ENCODE assay signal across 8 cellular contexts in the genomic region with DNA sequence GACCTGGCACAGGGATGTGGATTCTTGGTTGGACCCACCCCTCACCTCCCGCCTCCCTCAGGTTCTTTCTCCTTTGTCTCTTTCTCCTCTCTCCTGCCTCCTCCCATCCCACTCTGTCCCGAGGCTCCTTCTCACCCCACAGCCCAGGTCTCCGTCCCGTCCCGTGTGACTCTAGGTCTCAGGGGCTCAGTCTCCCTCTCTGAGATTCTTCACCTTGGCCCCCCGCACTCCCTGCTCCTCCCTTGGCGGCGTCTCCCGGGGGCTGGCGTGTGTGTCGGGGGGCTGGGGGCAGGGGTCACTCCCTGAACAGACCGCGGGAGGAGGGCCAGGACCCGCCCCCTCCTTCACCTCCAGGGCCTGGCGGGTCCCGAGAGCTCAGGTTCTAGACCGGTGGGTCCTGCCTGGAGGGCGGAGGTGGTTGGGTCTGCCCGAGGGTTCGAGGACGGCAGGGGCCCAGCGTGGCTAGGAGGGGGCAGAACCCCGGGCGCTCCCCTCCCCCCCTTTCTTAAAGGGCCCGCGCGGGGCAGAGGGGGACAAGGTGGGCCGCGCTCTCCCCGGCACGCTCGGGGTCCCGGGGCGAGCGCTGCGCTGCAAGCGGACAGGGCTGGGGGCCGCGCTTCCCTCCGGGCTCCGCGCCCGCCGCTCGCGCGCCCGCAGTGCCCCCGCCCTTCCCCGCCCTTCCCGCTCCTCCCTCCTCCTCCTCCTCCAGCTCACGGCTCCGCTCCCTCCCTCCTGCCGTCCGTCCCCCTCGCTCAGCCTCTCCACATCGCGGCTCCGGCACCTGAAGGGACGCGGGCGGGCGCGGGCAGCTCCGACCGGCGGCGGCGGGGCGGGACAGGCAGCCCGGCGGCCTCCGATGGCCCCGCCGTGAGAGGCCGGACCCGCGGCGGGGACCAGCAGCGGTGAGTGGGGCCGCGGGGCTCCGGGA. TPM values are rescaled to one million over a fixed set of nuclear protein-coding genes. Genes with fewer than 3 reads are reported as not detected.
DNase-seq lines count a peak whose midpoint lies in the region; ATAC-seq and TF ChIP-seq lines count a peak whose summit lies in the region.

A gene (plus strand): TSS at position 735 of the 928 bp plus-strand sequence. CDS start 13,633 bp downstream, outside the sequence.

- no peak for TF ChIP-seq CTCF in mammary epithelial cell (conservative IDR thresholded peaks at IDR 0.05 in 1 of 2, IDR thresholded peaks at IDR 0.05 in 1 of 2; ENCODE audit: extremely low read depth in 1 of 2, insufficient read depth in 1 of 2, low read depth in 1 of 2, low read length in 2 of 2)

- intact Hi-C loops in mammary epithelial cell (cut with micrococcal nuclease), result no loop called here
- intact Hi-C loops in aorta (cut with DNase I), result no loop called here

- no peak within 1 kb of the TSS for H3K14ac ChIP-seq in mesenchymal stem cell (ENCODE audit: low read length in 2 of 2)

- H3K27ac ChIP-seq in mammary epithelial cell (ENCODE audit: insufficient read depth, low read depth, low read length) (no peak within 1 kb of the TSS), mesenchymal stem cell (ENCODE audit: low read length, poor library complexity, severe bottlenecking) (no peak within 1 kb of the TSS), aorta (ENCODE audit: low read depth in 1 of 2, low read length in 2 of 2) (no peak within 1 kb of the TSS)

- H3K4me2 ChIP-seq in mammary epithelial cell (ENCODE audit: insufficient read depth, low read depth, low read length) (peak within 1 kb of the TSS; percentile 83), mesenchymal stem cell (ENCODE audit: low read length, poor library complexity, severe bottlenecking) (peak within 1 kb of the TSS; percentile 70)

- in situ Hi-C loops in mammary epithelial cell (cut with MboI; ENCODE audit: low sequenced_read_pairs in 2 of 2), result loop anchor here (25.0 kb wide), 1 partner anchor 367 kb away; no protein-coding TSS in a partner anchor

- H2AK5ac ChIP-seq in mesenchymal stem cell (ENCODE audit: low read length, severe bottlenecking), result no peak within 1 kb of the TSS

- H2BK15ac ChIP-seq in mesenchymal stem cell (ENCODE audit: low read depth, poor library complexity, severe bottlenecking), result no peak within 1 kb of the TSS

- DNase-seq in DMS53 treated with DMSO at 0.1 percent for 48 hours (lab: John Stamatoyannopoulos, UW; ENCODE audit: unreplicated experiment), result peak; percentile 16
- peak; percentile 31 for DNase-seq in NCI-H2196 (lab: John Stamatoyannopoulos, UW; ENCODE audit: unreplicated experiment)
- peak; percentile 13 for DNase-seq in mammary epithelial cell
- no peak for DNase-seq in mesenchymal stem cell
- peak; percentile 56 to 83 for DNase-seq in aorta
- no peak for DNase-seq in NK-92 (lab: John Stamatoyannopoulos, UW; ENCODE audit: unreplicated experiment)
- DNase-seq in superior temporal gyrus (ENCODE audit: extremely low spot score), result no peak
- no peak for DNase-seq in islet precursor cell

- no peak within 1 kb of the TSS for H2BK120ac ChIP-seq in mesenchymal stem cell (ENCODE audit: low read depth, low read length)

- no peak within 1 kb of the TSS for H4K91ac ChIP-seq in mesenchymal stem cell (ENCODE audit: low read length)

- no peak within 1 kb of the TSS for H3K23ac ChIP-seq in mesenchymal stem cell (ENCODE audit: low read length in 2 of 2)

- H3K79me1 ChIP-seq in mesenchymal stem cell (replicated peaks; ENCODE audit: low read length, poor library complexity, severe bottlenecking), result no peaks in the 10 kb centered on the region

- no peak within 1 kb of the TSS for H2BK5ac ChIP-seq in mesenchymal stem cell (ENCODE audit: low read depth, low read length, poor library complexity, severe bottlenecking)

- H2AFZ ChIP-seq in mammary epithelial cell (ENCODE audit: low read depth, low read length), result peak within 1 kb of the TSS; percentile 75
- no peak within 1 kb of the TSS for H2AFZ ChIP-seq in mesenchymal stem cell (ENCODE audit: low read depth, low read length)

- peak within 1 kb of the TSS in 2 of 3 experiments; percentile 41 to 42 for H3K4me3 ChIP-seq in mammary epithelial cell (replicated peaks in 1 of 3; ENCODE audit: insufficient read depth in 1 of 3, low read depth in 2 of 3, low read length in 3 of 3)
- H3K4me3 ChIP-seq in mesenchymal stem cell (ENCODE audit: insufficient read depth in 1 of 2, low read depth in 1 of 2, low read length in 2 of 2), result peak within 1 kb of the TSS in 1 of 2 experiments; percentile 42
- H3K4me3 ChIP-seq in aorta (ENCODE audit: low read length in 2 of 2), result peak within 1 kb of the TSS; percentile 43 to 53

- H3K4me1 ChIP-seq in mammary epithelial cell (ENCODE audit: insufficient read depth, low read length), result peaks cover 3% of the 10 kb centered on the region
- H3K4me1 ChIP-seq in mesenchymal stem cell (ENCODE audit: control insufficient read depth, insufficient read depth, low read depth, low read length), result peaks cover 14% of the 10 kb centered on the region
- no peaks in the 10 kb centered on the region for H3K4me1 ChIP-seq in aorta (ENCODE audit: control insufficient read depth in 1 of 2, insufficient read depth in 2 of 2, low read length in 2 of 2)

- H3K79me2 ChIP-seq in mammary epithelial cell (ENCODE audit: insufficient read depth, low read length), result no peaks in the 10 kb centered on the region

- no peak for ATAC-seq in aorta (ENCODE audit: low FRiP score)

- CTCF ChIA-PET in mammary epithelial cell (lab: Charles Lee; ENCODE audit: low non-redundant PET), result no interaction called here

- no peaks in the 10 kb centered on the region for H4K20me1 ChIP-seq in mammary epithelial cell (ENCODE audit: insufficient read depth, low read length)

- H3K27me3 ChIP-seq in mammary epithelial cell (ENCODE audit: insufficient read depth, low read length) (peaks cover 23% of the 10 kb centered on the region), mesenchymal stem cell (ENCODE audit: control insufficient read depth in 1 of 2, insufficient read depth in 1 of 2, low read length in 2 of 2) (peaks cover 73 to 83% of the 10 kb centered on the region in 2 experiments), aorta (ENCODE audit: control insufficient read depth in 1 of 2, insufficient read depth in 2 of 2, low read length in 1 of 2) (no peaks in the 10 kb centered on the region)

- 17% methylated on average over 7 of the region's 83 CpGs for WGBS in mammary epithelial cell (ENCODE audit: low coverage, missing lambda C conversion rate)
- 4% methylated on average over 30 of the region's 83 CpGs for WGBS in mesenchymal stem cell
- WGBS in aorta, 2 donors, result 4 to 6% methylated on average over 43 to 83 of the region's 83 CpGs

- H3K4ac ChIP-seq in mesenchymal stem cell (ENCODE audit: low read depth in 1 of 2, low read length in 2 of 2), result no peak within 1 kb of the TSS

- H3K9me3 ChIP-seq in mammary epithelial cell (replicated peaks; ENCODE audit: insufficient read depth, low read length) (no peaks in the 10 kb centered on the region), mesenchymal stem cell (ENCODE audit: control insufficient read depth, low read length) (peaks cover 4% of the 10 kb centered on the region), aorta (ENCODE audit: control insufficient read depth, low read length) (no peaks in the 10 kb centered on the region)

- H2BK12ac ChIP-seq in mesenchymal stem cell (ENCODE audit: low read length in 2 of 2), result no peak within 1 kb of the TSS

- dilution Hi-C loops in mammary epithelial cell (cut with HindIII; ENCODE audit: low sequenced_read_pairs), result no loop called here

- H3K36me3 ChIP-seq in mammary epithelial cell (ENCODE audit: insufficient read depth, low read length), result no peaks in the 10 kb centered on the region
- H3K36me3 ChIP-seq in mesenchymal stem cell (ENCODE audit: control insufficient read depth in 1 of 2, insufficient read depth in 2 of 2, low read depth in 1 of 2, low read length in 2 of 2), result no peaks in the 10 kb centered on the region
- no peaks in the 10 kb centered on the region for H3K36me3 ChIP-seq in aorta (ENCODE audit: control insufficient read depth in 1 of 2, insufficient read depth in 2 of 2, low read length in 1 of 2)

- H3K9ac ChIP-seq in mammary epithelial cell (ENCODE audit: insufficient read depth, low read length) (no peak within 1 kb of the TSS), mesenchymal stem cell (ENCODE audit: low read length) (no peak within 1 kb of the TSS)

- BruUV-seq in mammary epithelial cell (replicated peaks; lab: Mats Ljungman, UMichigan), result no TSS peak

- H3K18ac ChIP-seq in mesenchymal stem cell (ENCODE audit: low read depth in 1 of 2, low read length in 2 of 2), result no peak within 1 kb of the TSS

- H4K8ac ChIP-seq in mesenchymal stem cell (ENCODE audit: low read length), result no peak within 1 kb of the TSS

RNA-seq across cellular contexts. Expression of the gene that starts here (rescaled TPM):
- total RNA-seq in mammary epithelial cell (under 1 TPM; under 0.01 to 0.07 TPM), aorta (under 1 TPM; 0.30 to 0.62 TPM)
- polyA plus RNA-seq in mammary epithelial cell (not detected), aorta (under 1 TPM in 1 of 2 donors, not detected in 1; 0.41 TPM)
- not detected for polyA minus RNA-seq in mammary epithelial cell
- polyA plus RNA-seq in mesenchymal stem cell (2013, experiment 1 of 2), result 0.07 TPM
- polyA plus RNA-seq in mesenchymal stem cell (2013, experiment 2 of 2), result 0.08 TPM

Comparison
In these comparisons a context has a peak if more than half of its experiments do, and no peak if none do; other contexts are left out.
1. Peak in DNase-seq, H3K4me3 ChIP-seq and H3K4me2 ChIP-seq in mammary epithelial cell; RNA of the gene not detected or under 1 TPM.
2. Peak in DNase-seq and H3K4me3 ChIP-seq in aorta; RNA of the gene not detected or under 1 TPM.
3. DNase-seq: peak in DMS53 treated with DMSO at 0.1 percent for 48 hours (single experiment) and NCI-H2196 (single experiment); none in mesenchymal stem cell (single experiment), NK-92 (single experiment), superior temporal gyrus (single experiment) and islet precursor cell (single experiment).